Comparison of ENCODE assay signal across 10 cellular contexts in genomic region chr4:10099521-10100325, GRCh38. TPM values are rescaled to one million over a fixed set of nuclear protein-coding genes. Genes with fewer than 3 reads are reported as not detected.
DNase-seq lines count a peak whose midpoint lies in the region; ATAC-seq, FAIRE-seq and TF ChIP-seq lines count a peak whose summit lies in the region.
"Had no signal": no experiment of that assay in that cellular context is flagged by ENCODE, and none has a peak within 500 bp of the region (broad histone marks: within the 10 kb centered on the region; RNA-seq: fewer than 3 reads in every experiment).

No MANE protein-coding gene starts in this region.

- TF ChIP-seq EP300 in HepG2 (IDR thresholded peaks at IDR 0.05; ENCODE audit: low read depth in 2 of 2, low read length in 2 of 2): no peak
- TF ChIP-seq EP300 in HepG2 (CRISPR knock-in tag; IDR thresholded peaks at IDR 0.05; ENCODE audit: borderline replicate concordance): no peak
- no peak for TF ChIP-seq EP300 in suprapubic skin (IDR thresholded peaks at IDR 0.05)

- peak overlapping the region; percentile 76 for H3K27ac Mint-ChIP-seq in activated T-helper 2 cell treated with anti-CD3 and anti-CD28 coated beads, Interferon-gamma antibody, Interleukin-2, Interleukin-4, amounts not matched to agents 10 μg/mL and 5 μg/mL and 100 μg/mL, durations not matched to agents 14 hours and 24 hours and 36 hours
- peak overlapping the region; percentile 77 to 96 (median 92) for H3K27ac Mint-ChIP-seq in naive thymus-derived CD8-positive, alpha-beta T cell

- no peak overlapping the region for H3K4me2 ChIP-seq in HepG2 (ENCODE audit: low read depth, low read length)
- H3K4me2 ChIP-seq: A549 had no signal

- H3K4me3 ChIP-seq in thoracic aorta (no peak overlapping the region), testis (no peak overlapping the region), HepG2 (replicated peaks in 1 of 3; ENCODE audit: insufficient read depth in 1 of 3, low read depth in 2 of 3, low read length in 3 of 3) (no peak overlapping the region), suprapubic skin (no peak overlapping the region)
- H3K4me3 ChIP-seq: A549 had no signal

- intact Hi-C loops in activated T-helper 2 cell treated with anti-CD3 and anti-CD28 coated beads, Interferon-gamma antibody, Interleukin-2, Interleukin-4, amounts not matched to agents 10 μg/mL and 5 μg/mL and 100 μg/mL, durations not matched to agents 14 hours and 24 hours and 36 hours (cut with micrococcal nuclease): loop anchor here (5.0 to 10.0 kb wide), 3 partner anchors 97 to 575 kb away; partner anchors contain the start of gene ZNF518B
- intact Hi-C loops in testis (cut with DNase I; ENCODE audit: low total_unique reads): no loop called here
- intact Hi-C loops in HepG2 (cut with micrococcal nuclease; ENCODE audit: unreplicated experiment): no loop called here

- no peak for FAIRE-seq in HepG2 (lab: Jason Lieb, UNC)
- FAIRE-seq: A549 had no signal

- CTCF ChIA-PET in HepG2 (lab: Yijun Ruan, JAX; ENCODE audit: low intra/inter-chr PET ratio, low total read pairs): no interaction called here

- no peak overlapping the region for H3K9ac ChIP-seq in HepG2 (ENCODE audit: insufficient read depth, low read depth, low read length)

- H3K4me3 Mint-ChIP-seq in activated T-helper 2 cell treated with anti-CD3 and anti-CD28 coated beads, Interferon-gamma antibody, Interleukin-2, Interleukin-4, amounts not matched to agents 10 μg/mL and 5 μg/mL and 100 μg/mL, durations not matched to agents 14 hours and 24 hours and 36 hours (ENCODE audit: low read depth): peak overlapping the region; percentile 56
- peak overlapping the region; percentile 36 to 79 (median 60) for H3K4me3 Mint-ChIP-seq in naive thymus-derived CD8-positive, alpha-beta T cell

- no TSS peak for BruUV-seq in HepG2 (replicated peaks; lab: Mats Ljungman, UMichigan)

- H3K9me3 ChIP-seq in thoracic aorta (no peaks in the 10 kb centered on the region), testis (no peaks in the 10 kb centered on the region), HepG2 (ENCODE audit: low read length) (no peaks in the 10 kb centered on the region), suprapubic skin (no peaks in the 10 kb centered on the region)
- H3K9me3 ChIP-seq: A549 had no signal

- H3K27me3 Mint-ChIP-seq in activated T-helper 2 cell treated with anti-CD3 and anti-CD28 coated beads, Interferon-gamma antibody, Interleukin-2, Interleukin-4, amounts not matched to agents 10 μg/mL and 5 μg/mL and 100 μg/mL, durations not matched to agents 14 hours and 24 hours and 36 hours (ENCODE audit: low read depth): no peaks in the 10 kb centered on the region
- H3K27me3 Mint-ChIP-seq in naive thymus-derived CD8-positive, alpha-beta T cell: no peaks in the 10 kb centered on the region

- TF ChIP-seq POLR2A in testis (IDR thresholded peaks at IDR 0.05) (no peak), HepG2 (IDR thresholded peaks at IDR 0.05; ENCODE audit: insufficient read depth in 1 of 2, low read depth in 2 of 2, low read length in 2 of 2) (no peak), suprapubic skin (IDR thresholded peaks at IDR 0.05) (no peak)

- peaks cover 26% of the 10 kb centered on the region for H3K79me2 ChIP-seq in HepG2 (ENCODE audit: insufficient read depth, low read length)

- peaks cover 92% of the 10 kb centered on the region for H3K4me1 Mint-ChIP-seq in activated T-helper 2 cell treated with anti-CD3 and anti-CD28 coated beads, Interferon-gamma antibody, Interleukin-2, Interleukin-4, amounts not matched to agents 10 μg/mL and 5 μg/mL and 100 μg/mL, durations not matched to agents 14 hours and 24 hours and 36 hours (ENCODE audit: low read depth)
- peaks cover 55 to 99% (median 97%) of the 10 kb centered on the region in 4 donors for H3K4me1 Mint-ChIP-seq in naive thymus-derived CD8-positive, alpha-beta T cell

- POLR2A ChIA-PET in naive thymus-derived CD8-positive, alpha-beta T cell (lab: Charles Lee): interaction anchor here (1.5 to 17.3 kb wide), 2 partner anchors 16 to 357 kb away, joined by 3 to 349 read pairs; partner anchors contain the start of gene WDR1
- POLR2A ChIA-PET in HepG2 (lab: Yijun Ruan, JAX): no interaction called here

- H3K27me3 ChIP-seq in thoracic aorta (replicated peaks; ENCODE audit: insufficient read depth) (no peaks in the 10 kb centered on the region), testis (no peaks in the 10 kb centered on the region), HepG2 (ENCODE audit: control insufficient read depth in 1 of 2, insufficient read depth in 2 of 2, low read length in 2 of 2) (no peaks in the 10 kb centered on the region; a peak in 1 of 5 replicates), suprapubic skin (no peaks in the 10 kb centered on the region)

- H3K27ac ChIP-seq in thoracic aorta: peak overlapping the region; percentile 43 to 90
- H3K27ac ChIP-seq in testis: no peak overlapping the region
- no peak overlapping the region for H3K27ac ChIP-seq in HepG2 (ENCODE audit: extremely low read length, insufficient read depth, low read length)
- no peak overlapping the region for H3K27ac ChIP-seq in suprapubic skin

- no peak for TF ChIP-seq CTCF in thoracic aorta (IDR thresholded peaks at IDR 0.05)
- no peak for TF ChIP-seq CTCF in testis (IDR thresholded peaks at IDR 0.05)
- TF ChIP-seq CTCF in HepG2 (CRISPR knock-in tag; IDR thresholded peaks at IDR 0.05): no peak
- no peak for TF ChIP-seq CTCF in suprapubic skin (IDR thresholded peaks at IDR 0.05)

- peak; percentile 43 to 60 for DNase-seq in activated CD4-positive, alpha-beta T cell treated with anti-CD3 and anti-CD28 coated beads for 4 hours
- DNase-seq in activated CD4-positive, alpha-beta T cell treated with anti-CD3 and anti-CD28 coated beads for 1 hour: no peak
- peak; percentile 25 for DNase-seq in activated T-helper 2 cell treated with anti-CD3 and anti-CD28 coated beads, Interferon-gamma antibody, Interleukin-2, Interleukin-4, amounts not matched to agents 10 μg/mL and 5 μg/mL and 100 μg/mL, durations not matched to agents 14 hours and 24 hours and 36 hours (ENCODE audit: low spot score)
- DNase-seq in naive thymus-derived CD8-positive, alpha-beta T cell: peak in 3 of 10 donors; percentile 42 to 57 (median 54)
- DNase-seq in thoracic aorta (ENCODE audit: low spot score) (no peak), testis (no peak), HepG2 (ENCODE audit: low spot score) (no peak), suprapubic skin (ENCODE audit: low spot score in 2 of 2) (no peak)
- DNase-seq: MM.1S had no signal

- H3K36me3 ChIP-seq in thoracic aorta (peaks cover 53% of the 10 kb centered on the region), testis (ENCODE audit: low read depth, missing control alignments) (no peaks in the 10 kb centered on the region), HepG2 (replicated peaks in 1 of 2; ENCODE audit: control insufficient read depth in 1 of 2, insufficient read depth in 2 of 2, low read length in 2 of 2) (peaks cover 60 to 97% of the 10 kb centered on the region in 2 experiments), suprapubic skin (peaks cover 60% of the 10 kb centered on the region)

- peaks cover 33% of the 10 kb centered on the region for H4K20me1 ChIP-seq in HepG2 (ENCODE audit: insufficient read depth, low read length)

- WGBS in testis, 2 donors: 81 to 90% methylated on average over 15 to 25 of the region's 25 CpGs
- WGBS in HepG2 (ENCODE audit: low lambda C conversion rate): 97% methylated on average over 19 of the region's 25 CpGs
- 85% methylated on average over 23 of the region's 25 CpGs for WGBS in suprapubic skin

- H3K4me1 ChIP-seq in thoracic aorta (ENCODE audit: control insufficient read depth in 1 of 2, low read depth in 2 of 2) (peaks cover 74 to 100% of the 10 kb centered on the region in 2 donors), testis (peaks cover under 1% of the 10 kb centered on the region), HepG2 (ENCODE audit: insufficient read depth, low read length) (peaks cover under 1% of the 10 kb centered on the region; the same call in 1 of the 2 replicates), suprapubic skin (peaks cover 96% of the 10 kb centered on the region)

- ATAC-seq in naive thymus-derived CD8-positive, alpha-beta T cell: peak; percentile 34 to 43
- ATAC-seq in thoracic aorta (ENCODE audit: insufficient number of reproducible peaks, low FRiP score, low read depth): no peak
- no peak for ATAC-seq in HepG2
- ATAC-seq: A549 had no signal

- no peaks in the 10 kb centered on the region for H3K9me3 Mint-ChIP-seq in activated T-helper 2 cell treated with anti-CD3 and anti-CD28 coated beads, Interferon-gamma antibody, Interleukin-2, Interleukin-4, amounts not matched to agents 10 μg/mL and 5 μg/mL and 100 μg/mL, durations not matched to agents 14 hours and 24 hours and 36 hours
- no peaks in the 10 kb centered on the region for H3K9me3 Mint-ChIP-seq in naive thymus-derived CD8-positive, alpha-beta T cell

- no peak for TF ChIP-seq RAD21 in HepG2 (CRISPR knock-in tag; IDR thresholded peaks at IDR 0.05)

- H3K36me3 Mint-ChIP-seq in activated T-helper 2 cell treated with anti-CD3 and anti-CD28 coated beads, Interferon-gamma antibody, Interleukin-2, Interleukin-4, amounts not matched to agents 10 μg/mL and 5 μg/mL and 100 μg/mL, durations not matched to agents 14 hours and 24 hours and 36 hours (ENCODE audit: low read depth): peaks cover 96% of the 10 kb centered on the region
- H3K36me3 Mint-ChIP-seq in naive thymus-derived CD8-positive, alpha-beta T cell: peaks cover 0 to 86% (median 10%) of the 10 kb centered on the region in 3 donors

- no peak overlapping the region for H2AFZ ChIP-seq in HepG2 (ENCODE audit: low read length)

- in situ Hi-C loops in HepG2 (cut with HindIII; ENCODE audit: extremely low pct_ligation_motif_present, low pct_unique_long_range_greater_than_20kb): no loop called here

RNA-seq across cellular contexts. Expression of gene WDR1, which starts 16.9 kb away (rescaled TPM):
- total RNA-seq in activated T-helper 2 cell treated with anti-CD3 and anti-CD28 coated beads, Interferon-gamma antibody, Interleukin-2, Interleukin-4, amounts not matched to agents 10 μg/mL and 5 μg/mL and 100 μg/mL, durations not matched to agents 14 hours and 24 hours and 36 hours: 387 and 398 TPM in 2 replicates
- total RNA-seq in naive thymus-derived CD8-positive, alpha-beta T cell: 100 to 1,000 TPM; 295 to 300 TPM
- polyA plus RNA-seq in naive thymus-derived CD8-positive, alpha-beta T cell: 100 to 1,000 TPM; 304 to 378 (median 322) TPM
- total RNA-seq in thoracic aorta (100 to 1,000 TPM; 263 to 408 TPM), testis (100 to 1,000 TPM; 165 to 168 TPM), HepG2 (2016; rRNA removed; fragmentation: Illumina TruSeq; extraction: Trizol) (106 and 120 TPM in 2 replicates), suprapubic skin (100 to 1,000 TPM; 113 to 126 (median 117) TPM)
- polyA plus RNA-seq in testis (ENCODE audit: insufficient read depth, low read depth, low replicate concordance) (295 TPM), HepG2 (2011; rRNA removed) (198 and 199 TPM in 2 replicates)
- total RNA-seq in HepG2 (2016; cell fraction: cytosol; rRNA removed; fragmentation: Illumina TruSeq; extraction: Trizol; ENCODE audit: low read depth): 50.7 and 51.7 TPM in 2 replicates
- 98.1 and 109 TPM in 2 replicates for total RNA-seq in HepG2 (2016; cell fraction: insoluble cytoplasmic fraction; rRNA removed; fragmentation: Illumina TruSeq; extraction: Trizol)
- 54.9 and 56.0 TPM in 2 replicates for total RNA-seq in HepG2 (2016; cell fraction: membrane; rRNA removed; fragmentation: Illumina TruSeq; extraction: Trizol)
- total RNA-seq in HepG2 (2016; cell fraction: nucleus; rRNA removed; fragmentation: Illumina TruSeq; extraction: Trizol): 57.3 and 65.4 TPM in 2 replicates
- polyA plus RNA-seq in HepG2 (2011; cell fraction: cytosol; rRNA removed): 187 and 226 TPM in 2 replicates
- 166 and 177 TPM in 2 replicates for polyA plus RNA-seq in HepG2 (2011; cell fraction: nucleus; rRNA removed)
- polyA plus RNA-seq in HepG2 (2012): 117 and 122 TPM in 2 replicates
- polyA plus RNA-seq in HepG2 (2016; cell fraction: cytosol; fragmentation: Illumina TruSeq; extraction: Trizol; ENCODE audit: low read depth): 33.9 and 35.4 TPM in 2 replicates
- polyA plus RNA-seq in HepG2 (2016; cell fraction: insoluble cytoplasmic fraction; fragmentation: Illumina TruSeq; extraction: Trizol; ENCODE audit: low read depth): 136 and 179 TPM in 2 replicates
- 47.7 and 51.7 TPM in 2 replicates for polyA plus RNA-seq in HepG2 (2016; cell fraction: membrane; fragmentation: Illumina TruSeq; extraction: Trizol; ENCODE audit: low read depth)
- polyA plus RNA-seq in HepG2 (2016; cell fraction: nucleus; fragmentation: Illumina TruSeq; extraction: Trizol; ENCODE audit: insufficient read depth, low read depth): 118 and 124 TPM in 2 replicates
- 149 and 296 TPM in 2 replicates for polyA minus RNA-seq in HepG2 (2011; rRNA and poly(A)+ RNA removed; ENCODE audit: low replicate concordance)
- polyA minus RNA-seq in HepG2 (2011; cell fraction: cytosol; rRNA and poly(A)+ RNA removed): 111 and 136 TPM in 2 replicates
- 82.2 and 96.2 TPM in 2 replicates for polyA minus RNA-seq in HepG2 (2011; cell fraction: nucleus; rRNA and poly(A)+ RNA removed)

Comparison
In these comparisons a context has a peak if more than half of its experiments do, and no peak if none do; other contexts are left out.
1. DNase-seq: peak in activated CD4-positive, alpha-beta T cell treated with anti-CD3 and anti-CD28 coated beads for 4 hours (2 of 2) and activated T-helper 2 cell treated with anti-CD3 and anti-CD28 coated beads, Interferon-gamma antibody, Interleukin-2, Interleukin-4, amounts not matched to agents 10 μg/mL and 5 μg/mL and 100 μg/mL, durations not matched to agents 14 hours and 24 hours and 36 hours (single experiment); none in activated CD4-positive, alpha-beta T cell treated with anti-CD3 and anti-CD28 coated beads for 1 hour (single experiment), thoracic aorta (single experiment), testis (single experiment), HepG2 (single experiment) and suprapubic skin (0 of 2).
2. ATAC-seq: peak in naive thymus-derived CD8-positive, alpha-beta T cell (2 of 2); none in thoracic aorta (single experiment) and HepG2 (single experiment).
3. H3K27ac ChIP-seq: peak in thoracic aorta (2 of 2); none in testis (0 of 2), HepG2 (single experiment) and suprapubic skin (single experiment).